Comparison of ENCODE assay signal across 15 cellular contexts in genomic region chr20:6993526-6993925, GRCh38.
"Had no signal": no experiment of that assay in that cellular context is flagged by ENCODE, and none has a peak within 500 bp of the region (broad histone marks: within the 10 kb centered on the region; RNA-seq: fewer than 3 reads in every experiment).

No MANE protein-coding gene starts in this region.

- H3K27ac Mint-ChIP-seq: activated T-helper 17 cell treated with anti-CD3 and anti-CD28 coated beads, Interleukin-2, amount 50 U/mL, for 72 hours; endodermal cell; naive B cell; neural progenitor cell had no signal

- H3K4me1 ChIP-seq: neural progenitor cell, psoas muscle, right lobe of liver, spleen had no signal

- H2AFZ ChIP-seq: neural progenitor cell had no signal

- H3K9ac ChIP-seq: neural progenitor cell had no signal

- H3K4me2 ChIP-seq: neural progenitor cell had no signal

- H3K4me3 Mint-ChIP-seq: activated T-helper 17 cell treated with anti-CD3 and anti-CD28 coated beads, Interleukin-2, amount 50 U/mL, for 72 hours; endodermal cell; naive B cell; neural progenitor cell had no signal

- H3K9me3 ChIP-seq: psoas muscle, right lobe of liver, thoracic aorta had no signal

- DNase-seq: activated CD4-positive, alpha-beta T cell treated with anti-CD3 and anti-CD28 coated beads, Interleukin-2, amount 50 U/mL, for 4 hours; activated CD4-positive, CD25-positive, alpha-beta regulatory T cell treated with anti-CD3 and anti-CD28 coated beads, Interleukin-2, amount 50 U/mL, for 72 hours; activated naive CD4-positive, alpha-beta T cell treated with Interleukin-2 at 50 U/mL for 16 hours; aorta; endodermal cell; naive B cell; psoas muscle; right lobe of liver; spleen; stimulated activated CD4-positive, alpha-beta T cell treated with anti-CD3 and anti-CD28 coated beads, Interleukin-1b, Interleukin-23, amount 100 ng/mL, for 48 hours; T-helper 1 cell; T1000 had no signal

- H3K36me3 Mint-ChIP-seq: naive B cell, neural progenitor cell had no signal

- H3K4me3 ChIP-seq: neural progenitor cell, psoas muscle, right lobe of liver, spleen, thoracic aorta had no signal

- H3K9me3 Mint-ChIP-seq: endodermal cell had no signal

- H3K4me1 Mint-ChIP-seq: activated T-helper 17 cell treated with anti-CD3 and anti-CD28 coated beads, Interleukin-2, amount 50 U/mL, for 72 hours; naive B cell; neural progenitor cell had no signal

- H3K27ac ChIP-seq: neural progenitor cell, psoas muscle, right lobe of liver, spleen, thoracic aorta had no signal

- H3K36me3 ChIP-seq: neural progenitor cell, right lobe of liver, spleen, thoracic aorta had no signal

- H3K27me3 ChIP-seq: neural progenitor cell, right lobe of liver, spleen had no signal

- H3K27me3 Mint-ChIP-seq: activated T-helper 17 cell treated with anti-CD3 and anti-CD28 coated beads, Interleukin-2, amount 50 U/mL, for 72 hours; naive B cell had no signal
